In the genomic region with DNA sequence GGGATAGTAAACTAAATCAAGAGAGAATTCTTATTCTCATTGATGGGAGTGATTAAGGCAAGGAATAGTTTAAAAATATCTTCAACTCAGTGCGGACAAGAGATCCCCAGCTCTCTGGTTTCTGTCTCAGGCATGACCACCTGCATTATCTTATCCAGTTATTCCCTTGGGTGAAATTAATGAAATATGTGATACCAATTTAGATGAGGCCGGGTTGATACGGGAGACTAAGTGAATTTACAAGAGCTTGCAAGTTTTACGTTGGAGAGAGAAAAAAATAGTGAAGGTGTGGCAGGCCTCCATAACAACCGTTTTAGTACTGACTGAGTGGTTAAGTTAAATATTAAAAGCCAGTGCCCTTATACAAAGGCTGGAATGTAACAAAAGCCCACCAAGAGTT, we compare ENCODE assay signal across 17 cellular contexts.
A peak's percentile ranks its signal among the peaks of the same experiment; 100 is the strongest.
DNase-seq lines count a peak whose midpoint lies in the region; ATAC-seq and TF ChIP-seq lines count a peak whose summit lies in the region.
"Had no signal": no experiment of that assay in that cellular context is flagged by ENCODE, and none has a peak within 500 bp of the region (broad histone marks: within the 10 kb centered on the region; RNA-seq: fewer than 3 reads in every experiment).

No MANE protein-coding gene starts in this region.

- H3K36me3 Mint-ChIP-seq in endodermal cell (ENCODE audit: low read depth) = no peaks in the 10 kb centered on the region
- no peaks in the 10 kb centered on the region for H3K36me3 Mint-ChIP-seq in activated CD4-positive, alpha-beta T cell treated with anti-CD3 and anti-CD28 coated beads, Interleukin-2, amount 10 ng/mL, durations not matched to agents 24 days and 14 days (ENCODE audit: low read depth)
- no peaks in the 10 kb centered on the region for H3K36me3 Mint-ChIP-seq in CD8-positive, alpha-beta T cell

- no peak for ATAC-seq in CD8-positive, alpha-beta T cell
- ATAC-seq: GM23338, HepG2 had no signal

- no peak overlapping the region for H2BK120ac ChIP-seq in mesenchymal stem cell (ENCODE audit: low read depth, low read length)

- H3K27ac ChIP-seq in endodermal cell (ENCODE audit: low read depth, low read length) (no peak overlapping the region), mesenchymal stem cell (ENCODE audit: low read length, poor library complexity, severe bottlenecking) (peak overlapping the region; percentile 72), transverse colon (peak overlapping the region in 3 of 4 donors; percentile 45 to 57 (median 46))
- H3K27ac ChIP-seq in CD8-positive, alpha-beta T cell (ENCODE audit: low read depth, low read length) = no peak overlapping the region

- no peak overlapping the region for H2AK5ac ChIP-seq in mesenchymal stem cell (ENCODE audit: low read length, severe bottlenecking)

- H3K4me1 ChIP-seq in endodermal cell (ENCODE audit: control insufficient read depth, insufficient read depth, low read length) (no peaks in the 10 kb centered on the region), mesenchymal stem cell (ENCODE audit: control insufficient read depth, insufficient read depth, low read depth, low read length) (no peaks in the 10 kb centered on the region), transverse colon (peaks cover 0 to 20% (median 9%) of the 10 kb centered on the region in 4 donors)
- H3K4me1 ChIP-seq in CD8-positive, alpha-beta T cell (ENCODE audit: insufficient read depth, low read length) = no peaks in the 10 kb centered on the region

- CTCF ChIA-PET in CD8-positive, alpha-beta T cell (lab: Charles Lee) = interaction anchor here (0.8 to 5.2 kb wide), 9 partner anchors 9 to 390 kb away, joined by 3 to 28 read pairs (median 6); no protein-coding TSS in a partner anchor

- H3K18ac ChIP-seq in mesenchymal stem cell (ENCODE audit: low read depth in 1 of 2, low read length in 2 of 2) = no peak overlapping the region

- H2BK5ac ChIP-seq in mesenchymal stem cell (ENCODE audit: low read depth, low read length, poor library complexity, severe bottlenecking) = no peak overlapping the region

- peak overlapping the region; percentile 41 for H3K27ac Mint-ChIP-seq in endodermal cell
- no peak overlapping the region for H3K27ac Mint-ChIP-seq in activated CD4-positive, alpha-beta T cell treated with anti-CD3 and anti-CD28 coated beads, Interleukin-2, amount 10 ng/mL, durations not matched to agents 24 days and 14 days
- no peak overlapping the region for H3K27ac Mint-ChIP-seq in CD8-positive, alpha-beta T cell
- H3K27ac Mint-ChIP-seq: B cell; CD4-positive, alpha-beta T cell; GM23338 had no signal

- peak overlapping the region; percentile 16 for H3K4me2 ChIP-seq in mesenchymal stem cell (ENCODE audit: low read length, poor library complexity, severe bottlenecking)
- H3K4me2 ChIP-seq: GM23338 had no signal

- H4K91ac ChIP-seq in mesenchymal stem cell (ENCODE audit: low read length) = no peak overlapping the region

- TF ChIP-seq POLR2A in transverse colon (IDR thresholded peaks at IDR 0.05) = no peak

- no peak overlapping the region for H2BK12ac ChIP-seq in mesenchymal stem cell (ENCODE audit: low read length in 2 of 2)

- H3K36me3 ChIP-seq in endodermal cell (ENCODE audit: control insufficient read depth, insufficient read depth, low read length) (no peaks in the 10 kb centered on the region), mesenchymal stem cell (ENCODE audit: control insufficient read depth in 1 of 2, insufficient read depth in 2 of 2, low read depth in 1 of 2, low read length in 2 of 2) (no peaks in the 10 kb centered on the region), transverse colon (peaks cover 0 to 4% (median 0%) of the 10 kb centered on the region in 4 donors)
- H3K36me3 ChIP-seq in CD8-positive, alpha-beta T cell (ENCODE audit: insufficient read depth, low read length) = no peaks in the 10 kb centered on the region

- in situ Hi-C loops in transverse colon (cut with MboI; ENCODE audit: low pct_ligation_motif_present in 1 of 4, low pct_unique_long_range_greater_than_20kb in 1 of 4, low sequenced_read_pairs in 3 of 4) = no loop called here

- H3K9ac ChIP-seq in endodermal cell (ENCODE audit: extremely low read depth, low read length, poor library complexity, severe bottlenecking) (no peak overlapping the region), mesenchymal stem cell (ENCODE audit: low read length) (no peak overlapping the region)

- H3K79me1 ChIP-seq in mesenchymal stem cell (replicated peaks; ENCODE audit: low read length, poor library complexity, severe bottlenecking) = no peaks in the 10 kb centered on the region

- POLR2A ChIA-PET in CD8-positive, alpha-beta T cell (lab: Charles Lee) = no interaction called here

- no peaks in the 10 kb centered on the region for H3K9me3 ChIP-seq in endodermal cell (ENCODE audit: control insufficient read depth, low read length)
- H3K9me3 ChIP-seq in mesenchymal stem cell (ENCODE audit: control insufficient read depth, low read length) = no peaks in the 10 kb centered on the region
- H3K9me3 ChIP-seq in transverse colon = no peaks in the 10 kb centered on the region
- H3K9me3 ChIP-seq in CD8-positive, alpha-beta T cell (ENCODE audit: low read length) = no peaks in the 10 kb centered on the region

- H3K4me3 Mint-ChIP-seq in endodermal cell = peak overlapping the region; percentile 5
- H3K4me3 Mint-ChIP-seq in activated CD4-positive, alpha-beta T cell treated with anti-CD3 and anti-CD28 coated beads, Interleukin-2, amount 10 ng/mL, durations not matched to agents 24 days and 14 days = no peak overlapping the region
- H3K4me3 Mint-ChIP-seq in CD8-positive, alpha-beta T cell = no peak overlapping the region
- H3K4me3 Mint-ChIP-seq: B cell; CD4-positive, alpha-beta T cell; GM23338 had no signal

- no peak overlapping the region for H4K8ac ChIP-seq in mesenchymal stem cell (ENCODE audit: low read length)

- no peak overlapping the region for H3K23ac ChIP-seq in mesenchymal stem cell (ENCODE audit: low read length in 2 of 2)

- no peak overlapping the region for H2BK15ac ChIP-seq in mesenchymal stem cell (ENCODE audit: low read depth, poor library complexity, severe bottlenecking)

- no peaks in the 10 kb centered on the region for H3K27me3 Mint-ChIP-seq in endodermal cell (ENCODE audit: insufficient read depth)
- H3K27me3 Mint-ChIP-seq in activated CD4-positive, alpha-beta T cell treated with anti-CD3 and anti-CD28 coated beads, Interleukin-2, amount 10 ng/mL, durations not matched to agents 24 days and 14 days = peaks cover 20% of the 10 kb centered on the region
- peaks cover 4% of the 10 kb centered on the region for H3K27me3 Mint-ChIP-seq in CD8-positive, alpha-beta T cell (ENCODE audit: low read depth)
- H3K27me3 Mint-ChIP-seq: B cell had no signal

- WGBS in endodermal cell (ENCODE audit: insufficient coverage in 1 of 2, insufficient read length in 1 of 2), 2 experiments = 81 to 88% methylated on average over 3 to 5 of the region's 5 CpGs
- 81% methylated on average over 5 of the region's 5 CpGs for WGBS in mesenchymal stem cell
- WGBS in transverse colon (ENCODE audit: low coverage in 1 of 2), 2 donors = 46 to 52% methylated on average over 4 to 5 of the region's 5 CpGs

- H3K4ac ChIP-seq in mesenchymal stem cell (ENCODE audit: low read depth in 1 of 2, low read length in 2 of 2) = no peak overlapping the region

- H3K27me3 ChIP-seq in endodermal cell (ENCODE audit: control insufficient read depth, insufficient read depth, low read length, poor library complexity, severe bottlenecking) (no peaks in the 10 kb centered on the region), mesenchymal stem cell (ENCODE audit: control insufficient read depth in 1 of 2, insufficient read depth in 1 of 2, low read length in 2 of 2) (no peaks in the 10 kb centered on the region), transverse colon (no peaks in the 10 kb centered on the region)
- H3K27me3 ChIP-seq in CD8-positive, alpha-beta T cell (ENCODE audit: insufficient read depth, low read length) = no peaks in the 10 kb centered on the region

- TF ChIP-seq CTCF in endodermal cell (conservative IDR thresholded peaks at IDR 0.05) (no peak), transverse colon (IDR thresholded peaks at IDR 0.05) (no peak)
- TF ChIP-seq CTCF in CD8-positive, alpha-beta T cell (IDR thresholded peaks at IDR 0.05) = no peak

- H3K4me1 Mint-ChIP-seq in endodermal cell = peaks cover 32% of the 10 kb centered on the region
- H3K4me1 Mint-ChIP-seq in activated CD4-positive, alpha-beta T cell treated with anti-CD3 and anti-CD28 coated beads, Interleukin-2, amount 10 ng/mL, durations not matched to agents 24 days and 14 days = no peaks in the 10 kb centered on the region
- H3K4me1 Mint-ChIP-seq in CD8-positive, alpha-beta T cell (ENCODE audit: low read depth) = peaks cover 2% of the 10 kb centered on the region
- H3K4me1 Mint-ChIP-seq: B cell had no signal

- H3K4me3 ChIP-seq in endodermal cell (ENCODE audit: low read length) (no peak overlapping the region), mesenchymal stem cell (ENCODE audit: insufficient read depth in 1 of 2, low read depth in 1 of 2, low read length in 2 of 2) (no peak overlapping the region), transverse colon (no peak overlapping the region)
- H3K4me3 ChIP-seq in CD8-positive, alpha-beta T cell (ENCODE audit: low read depth, low read length) = no peak overlapping the region
- H3K4me3 ChIP-seq: GM23338 had no signal

- H3K9me3 Mint-ChIP-seq in endodermal cell = no peaks in the 10 kb centered on the region
- H3K9me3 Mint-ChIP-seq in activated CD4-positive, alpha-beta T cell treated with anti-CD3 and anti-CD28 coated beads, Interleukin-2, amount 10 ng/mL, durations not matched to agents 24 days and 14 days = no peaks in the 10 kb centered on the region
- no peaks in the 10 kb centered on the region for H3K9me3 Mint-ChIP-seq in CD8-positive, alpha-beta T cell
- H3K9me3 Mint-ChIP-seq: CD4-positive, alpha-beta T cell; GM23338 had no signal

- DNase-seq in LoVo (ENCODE audit: low spot score) (peak; percentile 39), endodermal cell (no peak), mesenchymal stem cell (no peak), transverse colon (no peak), NCI-H1105 (lab: John Stamatoyannopoulos, UW) (no peak), NCI-H1417 (lab: John Stamatoyannopoulos, UW) (no peak)
- DNase-seq in activated CD4-positive, alpha-beta T cell treated with anti-CD3 and anti-CD28 coated beads, Interleukin-2, amount 10 ng/mL, durations not matched to agents 24 days and 14 days = no peak
- no peak for DNase-seq in CD8-positive, alpha-beta T cell
- DNase-seq: C1 segment of cervical spinal cord; CD4-positive, alpha-beta T cell; DMS153; DMS79 treated with DMSO at 0.1 percent for 48 hours; EL; H7 had no signal

- TF ChIP-seq EP300 in transverse colon (IDR thresholded peaks at IDR 0.05; ENCODE audit: low read depth) = no peak

- H2AFZ ChIP-seq in mesenchymal stem cell (ENCODE audit: low read depth, low read length) = no peak overlapping the region
- H2AFZ ChIP-seq: GM23338 had no signal

- intact Hi-C loops in transverse colon (cut with DNase I; ENCODE audit: low total_unique reads) = loop anchor here (10.0 kb wide), 1 partner anchor 394 kb away; no protein-coding TSS in a partner anchor
- intact Hi-C loops in activated CD4-positive, alpha-beta T cell treated with anti-CD3 and anti-CD28 coated beads, Interleukin-2, amount 10 ng/mL, durations not matched to agents 24 days and 14 days (cut with micrococcal nuclease) = no loop called here
- intact Hi-C loops in CD8-positive, alpha-beta T cell (cut with DNase I, micrococcal nuclease) = loop anchor here in 1 of 2 experiments (5.0 to 10.0 kb wide), 3 partner anchors 391 to 1226 kb away; no protein-coding TSS in a partner anchor

- no peak overlapping the region for H3K14ac ChIP-seq in mesenchymal stem cell (ENCODE audit: low read length in 2 of 2)

Comparison
In these comparisons a context has a peak if more than half of its experiments do, and no peak if none do; other contexts are left out.
1. H3K27ac ChIP-seq: peak in mesenchymal stem cell (single experiment) and transverse colon (3 of 4); none in endodermal cell (single experiment) and CD8-positive, alpha-beta T cell (single experiment).